ENCODE assay signal across 10 cellular contexts in the genomic region with DNA sequence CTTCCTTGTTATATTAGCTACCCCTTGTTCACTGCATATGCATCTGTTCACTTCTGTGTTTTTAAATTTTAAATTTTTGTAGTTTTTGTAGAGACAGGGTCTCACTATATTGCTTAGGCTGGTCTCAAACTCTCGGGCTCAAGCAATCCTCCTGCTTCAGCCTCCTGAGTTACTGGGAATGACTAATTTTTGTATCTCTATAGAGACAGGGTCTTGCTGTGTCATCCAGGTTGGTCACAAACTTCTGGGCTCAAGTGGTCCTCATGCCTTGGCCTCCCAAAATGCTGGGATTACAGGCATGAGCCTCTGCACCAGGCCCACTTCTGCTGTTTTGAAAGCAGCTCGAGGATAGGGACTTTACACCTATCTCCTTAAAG.
DNase-seq lines count a peak whose midpoint lies in the region; ATAC-seq and TF ChIP-seq lines count a peak whose summit lies in the region.
"Had no signal": no experiment of that assay in that cellular context is flagged by ENCODE, and none has a peak within 500 bp of the region (broad histone marks: within the 10 kb centered on the region; RNA-seq: fewer than 3 reads in every experiment).

No MANE protein-coding gene starts in this region.

- peaks cover 20% of the 10 kb centered on the region for H3K4me1 ChIP-seq in foreskin keratinocyte

- ATAC-seq in GM18511 (IDR thresholded peaks at IDR 0.05; ENCODE audit: unreplicated experiment) = peak; percentile 26
- ATAC-seq in GM21367 (IDR thresholded peaks at IDR 0.05; ENCODE audit: unreplicated experiment) = peak; percentile 11
- ATAC-seq in HG03139 (IDR thresholded peaks at IDR 0.05; ENCODE audit: unreplicated experiment) = peak; percentile 17
- ATAC-seq in activated naive CD8-positive, alpha-beta T cell treated with anti-CD3 and anti-CD28 coated beads, Interleukin-2, amount 10 ng/mL, durations not matched to agents 7 days and 5 days (ENCODE audit: low read depth) = peak; percentile 12
- ATAC-seq in foreskin keratinocyte = no peak
- ATAC-seq: K562 had no signal

- POLR2A ChIA-PET in activated naive CD8-positive, alpha-beta T cell treated with anti-CD3 and anti-CD28 coated beads, Interleukin-2, amount 10 ng/mL, durations not matched to agents 7 days and 5 days (lab: Charles Lee) = interaction anchor here (0.5 to 1.3 kb wide), 5 partner anchors 10 to 164 kb away, joined by 3 to 7 read pairs (median 4); a partner anchor contains a TSS

- DNase-seq in activated naive CD8-positive, alpha-beta T cell treated with anti-CD3 and anti-CD28 coated beads, Interleukin-2, amount 10 ng/mL, durations not matched to agents 7 days and 5 days = no peak
- no peak for DNase-seq in AG08395 (ENCODE audit: low spot score)
- no peak for DNase-seq in NOMO-1 treated with DMSO at 0.1 percent for 48 hours (lab: John Stamatoyannopoulos, UW; ENCODE audit: unreplicated experiment)
- DNase-seq in foreskin keratinocyte = no peak
- DNase-seq in inferior parietal cortex (ENCODE audit: extremely low spot score) = no peak
- DNase-seq: NCI-H446 had no signal

- no peaks in the 10 kb centered on the region for H3K27me3 Mint-ChIP-seq in activated naive CD8-positive, alpha-beta T cell treated with anti-CD3 and anti-CD28 coated beads, Interleukin-2, amount 10 ng/mL, durations not matched to agents 7 days and 5 days

- no peak for TF ChIP-seq CTCF in foreskin keratinocyte (conservative IDR thresholded peaks at IDR 0.05)

- peak overlapping the region; percentile 93 for H3K4me3 Mint-ChIP-seq in activated naive CD8-positive, alpha-beta T cell treated with anti-CD3 and anti-CD28 coated beads, Interleukin-2, amount 10 ng/mL, durations not matched to agents 7 days and 5 days

- H3K9me3 Mint-ChIP-seq in activated naive CD8-positive, alpha-beta T cell treated with anti-CD3 and anti-CD28 coated beads, Interleukin-2, amount 10 ng/mL, durations not matched to agents 7 days and 5 days = peaks cover 7% of the 10 kb centered on the region

- H3K4me1 Mint-ChIP-seq in activated naive CD8-positive, alpha-beta T cell treated with anti-CD3 and anti-CD28 coated beads, Interleukin-2, amount 10 ng/mL, durations not matched to agents 7 days and 5 days = peaks cover 45% of the 10 kb centered on the region

- H3K27me3 ChIP-seq in foreskin keratinocyte = no peaks in the 10 kb centered on the region

- H3K36me3 Mint-ChIP-seq in activated naive CD8-positive, alpha-beta T cell treated with anti-CD3 and anti-CD28 coated beads, Interleukin-2, amount 10 ng/mL, durations not matched to agents 7 days and 5 days = peaks cover 40% of the 10 kb centered on the region

- H3K27ac Mint-ChIP-seq in activated naive CD8-positive, alpha-beta T cell treated with anti-CD3 and anti-CD28 coated beads, Interleukin-2, amount 10 ng/mL, durations not matched to agents 7 days and 5 days = peak overlapping the region; percentile 93

- no peak overlapping the region for H3K27ac ChIP-seq in foreskin keratinocyte
